17 cellular contexts compared by ENCODE assay signal in the genomic region with DNA sequence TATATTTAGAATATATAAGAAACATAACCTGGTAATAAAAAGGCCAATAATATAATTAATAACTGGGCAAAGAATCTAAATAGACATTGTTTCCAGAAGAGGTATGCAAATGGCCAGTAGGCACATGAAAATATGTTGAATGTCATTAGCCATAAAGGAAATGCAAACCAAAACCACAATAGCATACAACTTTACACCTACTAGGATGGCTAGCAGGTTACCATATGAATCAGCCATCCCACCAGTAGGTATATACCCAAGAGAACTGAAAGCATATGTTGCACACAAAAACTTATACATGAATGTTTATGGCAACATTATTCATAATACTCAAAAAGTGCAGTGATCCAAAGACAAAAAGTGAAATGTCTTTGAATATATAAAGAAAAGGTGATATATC. TPM values are rescaled to one million over a fixed set of nuclear protein-coding genes. Genes with fewer than 3 reads are reported as not detected.
A peak's percentile ranks its signal among the peaks of the same experiment; 100 is the strongest.
DNase-seq lines count a peak whose midpoint lies in the region; ATAC-seq and TF ChIP-seq lines count a peak whose summit lies in the region.
"Had no signal": no experiment of that assay in that cellular context is flagged by ENCODE, and none has a peak within 500 bp of the region (broad histone marks: within the 10 kb centered on the region; RNA-seq: fewer than 3 reads in every experiment).

No MANE protein-coding gene starts in this region.

- no peak overlapping the region for H3K4me3 Mint-ChIP-seq in nephron progenitor cell
- H3K4me3 Mint-ChIP-seq: activated CD4-positive, alpha-beta memory T cell treated with anti-CD3 and anti-CD28 coated beads for 36 hours; activated naive CD8-positive, alpha-beta T cell treated with anti-CD3 and anti-CD28 coated beads, Interleukin-2, amount 50 U/mL, for 24 hours; T-helper 2 cell treated with Interferon-gamma antibody and Interleukin-4, amounts not matched to agents 5 μg/mL and 100 μg/mL, for 36 hours had no signal

- H3K9me3 Mint-ChIP-seq in nephron progenitor cell, result no peaks in the 10 kb centered on the region
- H3K9me3 Mint-ChIP-seq: activated CD4-positive, alpha-beta memory T cell treated with anti-CD3 and anti-CD28 coated beads for 36 hours; activated naive CD8-positive, alpha-beta T cell treated with anti-CD3 and anti-CD28 coated beads, Interleukin-2, amount 50 U/mL, for 24 hours; T-helper 2 cell treated with Interferon-gamma antibody and Interleukin-4, amounts not matched to agents 5 μg/mL and 100 μg/mL, for 36 hours had no signal

- DNase-seq in NCI-H524 (lab: John Stamatoyannopoulos, UW) (no peak), nephron progenitor cell (no peak), mucosa of gallbladder (ENCODE audit: low spot score) (no peak)
- DNase-seq in NK-92 treated with Interleukin-12 subunit alpha and Interleukin-12 subunit beta, amount 100 ng/mL, for 24 hours (lab: John Stamatoyannopoulos, UW), result no peak
- DNase-seq: activated CD4-positive, alpha-beta memory T cell treated with anti-CD3 and anti-CD28 coated beads for 36 hours; activated naive CD8-positive, alpha-beta T cell treated with anti-CD3 and anti-CD28 coated beads, Interleukin-2, amount 50 U/mL, for 24 hours; cortex of kidney; DMS79 treated with DMSO at 0.1 percent for 48 hours; NCI-H2081 treated with DMSO at 0.1 percent for 48 hours; Peyer's patch; thyroid gland had no signal

- no peak for TF ChIP-seq CTCF in nephron progenitor cell (IDR thresholded peaks at IDR 0.05)

- H3K27ac Mint-ChIP-seq in nephron progenitor cell, result no peak overlapping the region
- H3K27ac Mint-ChIP-seq: activated CD4-positive, alpha-beta memory T cell treated with anti-CD3 and anti-CD28 coated beads for 36 hours; activated naive CD8-positive, alpha-beta T cell treated with anti-CD3 and anti-CD28 coated beads, Interleukin-2, amount 50 U/mL, for 24 hours; T-helper 2 cell treated with Interferon-gamma antibody and Interleukin-4, amounts not matched to agents 5 μg/mL and 100 μg/mL, for 36 hours had no signal

- ATAC-seq in GM18499 (IDR thresholded peaks at IDR 0.05; ENCODE audit: insufficient read depth, unreplicated experiment) (peak; percentile 88), GM19463 (IDR thresholded peaks at IDR 0.05; ENCODE audit: unreplicated experiment) (peak; percentile 92), HG02852 (IDR thresholded peaks at IDR 0.05; ENCODE audit: unreplicated experiment) (peak; percentile 79), HG03469 (IDR thresholded peaks at IDR 0.05; ENCODE audit: unreplicated experiment) (peak; percentile 98)
- ATAC-seq: activated naive CD8-positive, alpha-beta T cell treated with anti-CD3 and anti-CD28 coated beads, Interleukin-2, amount 50 U/mL, for 24 hours had no signal

- no peaks in the 10 kb centered on the region for H3K27me3 Mint-ChIP-seq in nephron progenitor cell (ENCODE audit: low read depth, poor library complexity)

- H3K4me1 Mint-ChIP-seq in nephron progenitor cell, result no peaks in the 10 kb centered on the region
- H3K4me1 Mint-ChIP-seq: activated naive CD8-positive, alpha-beta T cell treated with anti-CD3 and anti-CD28 coated beads, Interleukin-2, amount 50 U/mL, for 24 hours had no signal

- H3K36me3 Mint-ChIP-seq in nephron progenitor cell (ENCODE audit: low read depth), result no peaks in the 10 kb centered on the region
- H3K36me3 Mint-ChIP-seq: activated CD4-positive, alpha-beta memory T cell treated with anti-CD3 and anti-CD28 coated beads for 36 hours had no signal

RNA-seq across cellular contexts. Expression of a gene that starts 2.7 kb away (rescaled TPM):
- not detected for total RNA-seq in mucosa of gallbladder
- total RNA-seq: activated CD4-positive, alpha-beta memory T cell treated with anti-CD3 and anti-CD28 coated beads for 36 hours; right atrium auricular region had no signal

RNA-seq across cellular contexts. Expression of a gene that starts 18.6 kb away (rescaled TPM):
- not detected for total RNA-seq in mucosa of gallbladder
- total RNA-seq: activated CD4-positive, alpha-beta memory T cell treated with anti-CD3 and anti-CD28 coated beads for 36 hours; Peyer's patch; right atrium auricular region; thyroid gland had no signal

RNA-seq across cellular contexts. Expression of a gene that starts 25.8 kb away (rescaled TPM):
- not detected for total RNA-seq in mucosa of gallbladder
- total RNA-seq: activated CD4-positive, alpha-beta memory T cell treated with anti-CD3 and anti-CD28 coated beads for 36 hours; Peyer's patch; right atrium auricular region; thyroid gland had no signal

RNA-seq across cellular contexts. Expression of a gene that starts 31.2 kb away (rescaled TPM):
- total RNA-seq in mucosa of gallbladder, result 1.5 TPM

RNA-seq across cellular contexts. Expression of a gene that starts 32.2 kb away (rescaled TPM):
- not detected for total RNA-seq in mucosa of gallbladder
- total RNA-seq: activated CD4-positive, alpha-beta memory T cell treated with anti-CD3 and anti-CD28 coated beads for 36 hours; Peyer's patch; right atrium auricular region; thyroid gland had no signal
